8 cellular contexts compared by ENCODE assay signal in the genomic region with DNA sequence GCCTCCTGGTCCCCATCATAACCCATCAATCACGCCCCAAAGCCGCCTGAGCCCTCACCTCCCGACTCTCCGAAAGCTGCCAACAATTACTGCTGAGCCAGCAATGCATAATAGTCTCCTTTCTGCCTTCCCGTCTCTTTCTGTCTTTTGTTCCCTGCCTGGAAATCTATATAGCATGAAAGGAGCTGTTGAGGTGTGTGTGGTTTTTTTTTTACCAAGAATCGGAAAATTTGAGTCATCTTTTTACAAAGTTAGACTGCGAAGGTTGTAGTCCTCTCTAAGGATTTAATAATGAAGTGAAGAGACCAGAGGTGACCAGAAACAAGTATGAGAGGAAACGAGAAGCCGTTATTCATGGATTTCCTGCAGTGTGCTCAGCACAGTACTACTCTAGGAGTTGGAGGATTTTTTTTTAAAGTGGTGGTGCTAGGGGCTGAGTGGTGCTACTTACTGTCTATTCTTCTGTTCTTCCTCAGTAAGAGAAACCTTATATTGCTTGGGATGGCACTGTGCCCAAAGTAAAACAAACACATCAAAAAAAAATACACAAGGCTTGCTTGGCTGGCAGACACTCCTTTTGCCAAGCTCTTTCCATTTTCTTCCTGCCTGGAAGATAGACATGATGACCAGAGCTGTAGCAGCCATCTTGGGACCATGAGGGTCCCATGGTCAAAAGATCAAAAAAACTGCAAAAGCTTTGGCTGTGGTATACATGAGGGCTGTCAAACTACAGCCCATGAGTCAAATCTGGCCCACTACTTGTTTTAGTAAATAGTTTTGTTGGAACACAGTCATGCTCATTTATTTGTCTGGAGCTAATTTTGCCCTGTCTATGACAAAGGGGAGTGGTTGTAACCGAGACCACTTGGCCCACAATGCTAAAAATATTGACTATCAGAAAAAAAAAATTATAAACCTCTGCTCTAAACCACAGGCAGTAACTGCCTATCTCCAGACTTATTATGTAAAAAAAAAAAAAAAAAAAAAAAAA. TPM values are rescaled to one million over a fixed set of nuclear protein-coding genes. Genes with fewer than 3 reads are reported as not detected.
DNase-seq lines count a peak whose midpoint lies in the region; ATAC-seq and TF ChIP-seq lines count a peak whose summit lies in the region.

No MANE protein-coding gene starts in this region.

- no peaks in the 10 kb centered on the region for H4K20me1 ChIP-seq in hepatocyte (ENCODE audit: insufficient read depth, poor library complexity, severe bottlenecking)

- no peaks in the 10 kb centered on the region for H3K36me3 ChIP-seq in hepatocyte (replicated peaks; ENCODE audit: insufficient read depth, low read depth)
- no peaks in the 10 kb centered on the region for H3K36me3 ChIP-seq in tibial artery

- peak; percentile 44 for DNase-seq in activated T-cell treated with anti-CD3 and anti-CD28 coated beads, Interleukin-2, amount 50 U/mL, for 24 hours
- no peak for DNase-seq in activated T-cell treated with anti-CD3 and anti-CD28 coated beads, Interleukin-2, amount 50 U/mL, for 1 hour
- DNase-seq in activated CD4-positive, alpha-beta memory T cell treated with anti-CD3 and anti-CD28 coated beads for 36 hours = peak; percentile 59
- DNase-seq in hepatocyte (ENCODE audit: low spot score) = no peak
- no peak for DNase-seq in tibial artery
- DNase-seq in DMS153 treated with DMSO at 0.1 percent for 48 hours (lab: John Stamatoyannopoulos, UW; ENCODE audit: unreplicated experiment) = no peak
- DNase-seq in NCI-H1048 (lab: John Stamatoyannopoulos, UW) = no peak

- H3K36me3 Mint-ChIP-seq in activated T-cell treated with anti-CD3 and anti-CD28 coated beads, Interleukin-2, amount 50 U/mL, for 24 hours (ENCODE audit: low read depth) = no peaks in the 10 kb centered on the region
- no peaks in the 10 kb centered on the region for H3K36me3 Mint-ChIP-seq in activated CD4-positive, alpha-beta memory T cell treated with anti-CD3 and anti-CD28 coated beads for 36 hours

- H3K4me1 Mint-ChIP-seq in activated T-cell treated with anti-CD3 and anti-CD28 coated beads, Interleukin-2, amount 50 U/mL, for 24 hours (ENCODE audit: low read depth) = peaks cover 24% of the 10 kb centered on the region
- peaks cover 31% of the 10 kb centered on the region for H3K4me1 Mint-ChIP-seq in activated CD4-positive, alpha-beta memory T cell treated with anti-CD3 and anti-CD28 coated beads for 36 hours (ENCODE audit: low read depth)

- H3K4me3 ChIP-seq in hepatocyte = no peak overlapping the region
- H3K4me3 ChIP-seq in tibial artery = peak overlapping the region; percentile 33 to 40

- H3K4me3 Mint-ChIP-seq in activated T-cell treated with anti-CD3 and anti-CD28 coated beads, Interleukin-2, amount 50 U/mL, for 24 hours = peak overlapping the region; percentile 43
- H3K4me3 Mint-ChIP-seq in activated CD4-positive, alpha-beta memory T cell treated with anti-CD3 and anti-CD28 coated beads for 36 hours = peak overlapping the region; percentile 34

- H3K9me3 ChIP-seq in hepatocyte (ENCODE audit: low read depth) = no peaks in the 10 kb centered on the region
- no peaks in the 10 kb centered on the region for H3K9me3 ChIP-seq in tibial artery

- H3K27ac ChIP-seq in hepatocyte (peak overlapping the region; percentile 77), tibial artery (peak overlapping the region; percentile 88)

- intact Hi-C loops in activated CD4-positive, alpha-beta memory T cell treated with anti-CD3 and anti-CD28 coated beads for 36 hours (cut with micrococcal nuclease) = loop anchor here (1.0 to 10.0 kb wide), 6 partner anchors 38 to 334 kb away; a partner anchor contains a TSS
- intact Hi-C loops in tibial artery (cut with DNase I; ENCODE audit: low total_unique reads) = no loop called here

- no peaks in the 10 kb centered on the region for H3K9me2 ChIP-seq in hepatocyte (replicated peaks; ENCODE audit: insufficient read depth)

- POLR2A ChIA-PET in activated CD4-positive, alpha-beta memory T cell treated with anti-CD3 and anti-CD28 coated beads for 36 hours (lab: Charles Lee) = interaction anchor here (0.9 to 1.2 kb wide), 2 partner anchors 181 to 311 kb away, joined by 3 read pairs; no protein-coding TSS in a partner anchor

- no peaks in the 10 kb centered on the region for H3K79me2 ChIP-seq in hepatocyte

- H3K4me1 ChIP-seq in hepatocyte (ENCODE audit: insufficient read depth) = peaks cover 23% of the 10 kb centered on the region
- peaks cover 0 to 85% (median 63%) of the 10 kb centered on the region in 4 donors for H3K4me1 ChIP-seq in tibial artery

- H3K27me3 ChIP-seq in hepatocyte = no peaks in the 10 kb centered on the region
- no peaks in the 10 kb centered on the region for H3K27me3 ChIP-seq in tibial artery

- peak overlapping the region; percentile 93 for H3K27ac Mint-ChIP-seq in activated T-cell treated with anti-CD3 and anti-CD28 coated beads, Interleukin-2, amount 50 U/mL, for 24 hours
- peak overlapping the region; percentile 69 for H3K27ac Mint-ChIP-seq in activated CD4-positive, alpha-beta memory T cell treated with anti-CD3 and anti-CD28 coated beads for 36 hours

- ATAC-seq in HG03196 (IDR thresholded peaks at IDR 0.05; ENCODE audit: unreplicated experiment) = no peak

- CTCF ChIA-PET in activated CD4-positive, alpha-beta memory T cell treated with anti-CD3 and anti-CD28 coated beads for 36 hours (lab: Charles Lee) = interaction anchor here (0.5 to 3.9 kb wide), 46 partner anchors 13 to 814 kb away, joined by 3 to 35 read pairs (median 4); a partner anchor contains a TSS

- peaks cover 8% of the 10 kb centered on the region for H3K27me3 Mint-ChIP-seq in activated T-cell treated with anti-CD3 and anti-CD28 coated beads, Interleukin-2, amount 50 U/mL, for 24 hours
- peaks cover 3% of the 10 kb centered on the region for H3K27me3 Mint-ChIP-seq in activated CD4-positive, alpha-beta memory T cell treated with anti-CD3 and anti-CD28 coated beads for 36 hours

- no peaks in the 10 kb centered on the region for H3K9me3 Mint-ChIP-seq in activated T-cell treated with anti-CD3 and anti-CD28 coated beads, Interleukin-2, amount 50 U/mL, for 24 hours
- H3K9me3 Mint-ChIP-seq in activated CD4-positive, alpha-beta memory T cell treated with anti-CD3 and anti-CD28 coated beads for 36 hours = no peaks in the 10 kb centered on the region

- H2AFZ ChIP-seq in hepatocyte = peak overlapping the region; percentile 42

- peak overlapping the region; percentile 63 for H3K4me2 ChIP-seq in hepatocyte

- 55% methylated on average over 10 of the region's 10 CpGs for WGBS in hepatocyte (ENCODE audit: low lambda C conversion rate, missing lambda C conversion rate)

- no peak for TF ChIP-seq CTCF in hepatocyte (IDR thresholded peaks at IDR 0.05; ENCODE audit: poor library complexity)
- no peak for TF ChIP-seq CTCF in tibial artery (IDR thresholded peaks at IDR 0.05)

RNA-seq across cellular contexts. Expression of a gene that starts 37.3 kb away (rescaled TPM):
- total RNA-seq in activated CD4-positive, alpha-beta memory T cell treated with anti-CD3 and anti-CD28 coated beads for 36 hours = 10 to 100 TPM; 12.1 to 12.5 TPM
- total RNA-seq in hepatocyte = 9.2 and 18.1 TPM in 2 replicates
- 8.8 and 16.9 TPM in 2 replicates for polyA plus RNA-seq in hepatocyte

RNA-seq across cellular contexts. Expression of a gene that starts 55.5 kb away (rescaled TPM):
- total RNA-seq in activated CD4-positive, alpha-beta memory T cell treated with anti-CD3 and anti-CD28 coated beads for 36 hours = 10 to 100 TPM; 41.8 to 43.8 TPM
- total RNA-seq in hepatocyte = 38.4 and 53.1 TPM in 2 replicates
- polyA plus RNA-seq in hepatocyte = 13.5 and 16.1 TPM in 2 replicates

Comparison
In these comparisons a context has a peak if more than half of its experiments do, and no peak if none do; other contexts are left out.
1. DNase-seq: peak in activated T-cell treated with anti-CD3 and anti-CD28 coated beads, Interleukin-2, amount 50 U/mL, for 24 hours (single experiment) and activated CD4-positive, alpha-beta memory T cell treated with anti-CD3 and anti-CD28 coated beads for 36 hours (single experiment); none in activated T-cell treated with anti-CD3 and anti-CD28 coated beads, Interleukin-2, amount 50 U/mL, for 1 hour (single experiment), hepatocyte (single experiment), tibial artery (0 of 2), DMS153 treated with DMSO at 0.1 percent for 48 hours (single experiment) and NCI-H1048 (single experiment).